Comparison of ENCODE assay signal across 11 cellular contexts in the genomic region with DNA sequence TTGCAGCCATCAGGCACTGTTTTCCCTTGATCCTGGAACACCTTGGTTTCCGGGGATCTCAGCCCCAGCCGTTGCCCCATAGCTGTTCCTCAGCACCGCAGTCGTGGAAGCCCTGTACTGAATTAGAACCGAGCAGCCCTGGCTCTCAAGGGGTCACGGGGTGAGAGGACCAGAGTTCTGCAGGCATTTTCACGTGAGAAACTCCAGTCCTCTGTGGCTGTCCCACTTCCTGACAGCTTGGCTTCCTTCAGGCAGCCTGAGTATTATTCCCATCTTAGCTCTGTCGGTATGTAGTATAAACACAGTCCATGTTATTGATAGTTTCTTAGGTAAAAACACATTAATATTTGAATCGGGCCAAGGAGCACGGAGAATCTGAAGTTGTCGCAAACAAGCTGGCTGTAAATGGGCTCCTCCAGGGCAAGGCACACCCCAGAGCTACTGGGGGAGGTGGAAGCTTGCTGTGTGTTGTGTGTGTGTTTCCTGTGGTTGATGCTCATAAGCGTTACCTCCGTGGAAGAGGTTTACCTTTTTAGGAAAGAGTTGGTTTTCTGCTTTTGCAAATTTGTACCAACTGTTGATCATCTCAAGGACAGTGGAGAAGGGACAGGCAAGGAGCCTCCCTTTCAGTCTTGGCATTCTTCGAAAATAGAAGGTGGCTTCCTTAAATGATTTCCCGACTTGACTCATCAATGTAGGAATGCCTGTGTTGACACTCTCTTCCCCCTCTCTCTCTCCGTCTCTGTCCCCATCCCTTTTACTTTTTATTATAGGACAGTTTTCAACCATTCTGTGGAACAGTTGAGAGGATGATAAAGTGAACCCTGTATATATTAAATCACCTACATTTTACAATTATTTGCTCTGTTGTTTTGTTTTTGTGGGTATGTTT.
A peak's percentile ranks its signal among the peaks of the same experiment; 100 is the strongest.
DNase-seq lines count a peak whose midpoint lies in the region; TF ChIP-seq lines count a peak whose summit lies in the region.
"Had no signal": no experiment of that assay in that cellular context is flagged by ENCODE, and none has a peak within 500 bp of the region (broad histone marks: within the 10 kb centered on the region; RNA-seq: fewer than 3 reads in every experiment).

No MANE protein-coding gene starts in this region.

- H3K9me3 ChIP-seq in stomach = no peaks in the 10 kb centered on the region
- H3K9me3 ChIP-seq: breast epithelium had no signal

- no peaks in the 10 kb centered on the region for H3K9me3 Mint-ChIP-seq in activated CD4-positive, alpha-beta memory T cell treated with anti-CD3 and anti-CD28 coated beads for 36 hours

- H3K27me3 ChIP-seq in stomach = no peaks in the 10 kb centered on the region
- H3K27me3 ChIP-seq: breast epithelium had no signal

- H3K36me3 Mint-ChIP-seq in activated CD4-positive, alpha-beta memory T cell treated with anti-CD3 and anti-CD28 coated beads for 36 hours = peaks cover 12% of the 10 kb centered on the region

- H3K27me3 Mint-ChIP-seq in activated CD4-positive, alpha-beta memory T cell treated with anti-CD3 and anti-CD28 coated beads for 36 hours = no peaks in the 10 kb centered on the region

- H3K27ac Mint-ChIP-seq in activated CD4-positive, alpha-beta memory T cell treated with anti-CD3 and anti-CD28 coated beads for 36 hours = peak overlapping the region; percentile 88

- H3K36me3 ChIP-seq in stomach = peaks cover 0 to 13% (median 0%) of the 10 kb centered on the region in 4 donors
- H3K36me3 ChIP-seq: breast epithelium had no signal

- POLR2A ChIA-PET in activated CD4-positive, alpha-beta memory T cell treated with anti-CD3 and anti-CD28 coated beads for 36 hours (lab: Charles Lee) = no interaction called here

- TF ChIP-seq POLR2A in stomach (IDR thresholded peaks at IDR 0.05) = no peak

- DNase-seq in activated T-cell treated with anti-CD3 and anti-CD28 coated beads, Interleukin-2, amount 50 U/mL, for 1 hour = peak; percentile 53
- DNase-seq in activated T-cell treated with anti-CD3 and anti-CD28 coated beads for 4 hours (no peak), fibroblast of pulmonary artery (ENCODE audit: low read depth) (peak; percentile 10), stomach (no peak), NCI-H526 (lab: John Stamatoyannopoulos, UW) (no peak), putamen (ENCODE audit: low spot score) (no peak)
- peak; percentile 58 for DNase-seq in activated CD4-positive, alpha-beta memory T cell treated with anti-CD3 and anti-CD28 coated beads for 36 hours
- DNase-seq in stimulated activated CD8-positive, alpha-beta memory T cell treated with anti-CD3 and anti-CD28 coated beads, Interleukin-4, amount 100 ng/mL, for 48 hours = no peak
- DNase-seq: left colon, OCI-M1 had no signal

- intact Hi-C loops in activated CD4-positive, alpha-beta memory T cell treated with anti-CD3 and anti-CD28 coated beads for 36 hours (cut with micrococcal nuclease) = loop anchor here (2.0 kb wide), 1 partner anchor 14 kb away; no protein-coding TSS in a partner anchor
- intact Hi-C loops in stomach (cut with DNase I; ENCODE audit: low total_unique reads) = no loop called here

- H3K27ac ChIP-seq in stomach = peak overlapping the region; percentile 8 to 66 (median 30)
- H3K27ac ChIP-seq: breast epithelium had no signal

- H3K4me1 Mint-ChIP-seq in activated CD4-positive, alpha-beta memory T cell treated with anti-CD3 and anti-CD28 coated beads for 36 hours (ENCODE audit: low read depth) = peaks cover 87% of the 10 kb centered on the region

- CTCF ChIA-PET in activated CD4-positive, alpha-beta memory T cell treated with anti-CD3 and anti-CD28 coated beads for 36 hours (lab: Charles Lee) = interaction anchor here (1.6 kb wide), 1 partner anchor 48 kb away, joined by 3 read pairs; no protein-coding TSS in a partner anchor

- H3K4me3 ChIP-seq in fibroblast of pulmonary artery (replicated peaks; ENCODE audit: low read depth, low read length) = no peak overlapping the region
- no peak overlapping the region for H3K4me3 ChIP-seq in stomach
- H3K4me3 ChIP-seq: breast epithelium had no signal

- TF ChIP-seq EP300 in stomach (IDR thresholded peaks at IDR 0.05) = no peak

- 40 to 64% (median 61%) methylated on average over 16 of the region's 16 CpGs for WGBS in stomach, 5 donors

- peak overlapping the region; percentile 58 for H3K4me3 Mint-ChIP-seq in activated CD4-positive, alpha-beta memory T cell treated with anti-CD3 and anti-CD28 coated beads for 36 hours

- peaks cover 11 to 56% (median 28%) of the 10 kb centered on the region in 4 donors for H3K4me1 ChIP-seq in stomach
- H3K4me1 ChIP-seq: breast epithelium had no signal

- no peak for TF ChIP-seq CTCF in fibroblast of pulmonary artery (IDR thresholded peaks at IDR 0.05; ENCODE audit: low read length, missing control alignments)
- no peak for TF ChIP-seq CTCF in stomach (IDR thresholded peaks at IDR 0.05)

Comparison
In these comparisons a context has a peak if more than half of its experiments do, and no peak if none do; other contexts are left out.
1. DNase-seq: peak in activated T-cell treated with anti-CD3 and anti-CD28 coated beads, Interleukin-2, amount 50 U/mL, for 1 hour (single experiment), activated CD4-positive, alpha-beta memory T cell treated with anti-CD3 and anti-CD28 coated beads for 36 hours (single experiment) and fibroblast of pulmonary artery (single experiment); none in activated T-cell treated with anti-CD3 and anti-CD28 coated beads for 4 hours (single experiment), stomach (single experiment), NCI-H526 (0 of 2), stimulated activated CD8-positive, alpha-beta memory T cell treated with anti-CD3 and anti-CD28 coated beads, Interleukin-4, amount 100 ng/mL, for 48 hours (single experiment) and putamen (single experiment).